Comparison of ENCODE assay signal across 8 cellular contexts in the genomic region with DNA sequence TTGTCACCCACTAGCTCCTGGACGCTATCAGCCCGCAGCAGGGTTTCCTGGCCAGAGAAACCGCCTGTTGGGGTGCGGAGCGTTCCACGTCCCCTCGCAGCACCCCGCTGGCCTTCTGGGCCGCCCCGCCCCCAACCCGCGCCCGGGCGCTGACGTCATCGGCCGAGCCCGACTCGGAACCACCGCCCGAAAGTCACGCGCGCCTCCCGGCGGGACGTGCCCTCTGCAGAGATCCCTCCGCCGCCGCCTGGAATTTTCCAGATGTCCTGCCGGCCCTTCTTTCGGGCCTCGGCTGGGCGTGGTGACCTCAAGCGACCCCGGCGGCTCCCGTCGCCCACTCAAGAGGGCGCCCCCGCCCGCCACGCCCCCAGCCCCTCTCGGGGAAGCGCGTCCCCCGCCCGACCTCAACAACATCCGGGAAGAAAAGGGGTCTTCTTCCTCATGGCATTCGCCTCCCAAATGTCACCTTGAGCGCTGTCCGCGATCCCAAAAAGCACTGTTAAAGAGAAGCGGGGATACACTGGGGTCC. TPM values are rescaled to one million over a fixed set of nuclear protein-coding genes. Genes with fewer than 3 reads are reported as not detected.
DNase-seq lines count a peak whose midpoint lies in the region; ATAC-seq, FAIRE-seq and TF ChIP-seq lines count a peak whose summit lies in the region.

No MANE protein-coding gene starts in this region.

- no peak for FAIRE-seq in HepG2 (lab: Jason Lieb, UNC)

- peak overlapping the region; percentile 100 for H3K27ac ChIP-seq in HepG2 (ENCODE audit: extremely low read length, insufficient read depth, low read length)

- peak overlapping the region; percentile 100 for H3K9ac ChIP-seq in HepG2 (ENCODE audit: insufficient read depth, low read depth, low read length)

- TF ChIP-seq RAD21 in HepG2 (CRISPR knock-in tag; IDR thresholded peaks at IDR 0.05) = peak; percentile 42; the same call in 1 of the 2 replicates

- peak; percentile 60 to 81; a peak in 3 of 4 replicates for TF ChIP-seq EP300 in HepG2 (IDR thresholded peaks at IDR 0.05; ENCODE audit: low read depth in 2 of 2, low read length in 2 of 2)
- no peak for TF ChIP-seq EP300 in HepG2 (CRISPR knock-in tag; IDR thresholded peaks at IDR 0.05; ENCODE audit: borderline replicate concordance)

- peak; percentile 28 for ATAC-seq in HG02763 (IDR thresholded peaks at IDR 0.05; ENCODE audit: unreplicated experiment)
- no peak for ATAC-seq in HepG2
- no peak for ATAC-seq in GM19351 (IDR thresholded peaks at IDR 0.05; ENCODE audit: unreplicated experiment)

- CTCF ChIA-PET in HepG2 (lab: Yijun Ruan, JAX; ENCODE audit: low intra/inter-chr PET ratio, low total read pairs) = no interaction called here

- DNase-seq in DMS79 treated with DMSO at 0.1 percent for 48 hours (lab: John Stamatoyannopoulos, UW) (peak; percentile 92), NCI-H510A (lab: John Stamatoyannopoulos, UW) (peak; percentile 97), dedifferentiated amniotic fluid mesenchymal stem cell (ENCODE audit: extremely low spot score) (peak; percentile 96), HepG2 (ENCODE audit: low spot score) (peak; percentile 93)
- peak; percentile 89 to 90 for DNase-seq in activated CD4-positive, alpha-beta T cell treated with anti-CD3 and anti-CD28 coated beads, Interleukin-2, amount 50 U/mL, for 4 hours
- peak; percentile 94 to 98 for DNase-seq in stimulated activated CD4-positive, alpha-beta T cell treated with anti-CD3 and anti-CD28 coated beads, Interleukin-2, amount 100 ng/mL, for 24 hours

- peak overlapping the region; percentile 99 for H3K4me2 ChIP-seq in HepG2 (ENCODE audit: low read depth, low read length)

- peaks cover 49% of the 10 kb centered on the region for H3K4me1 ChIP-seq in HepG2 (ENCODE audit: insufficient read depth, low read length)

- intact Hi-C loops in HepG2 (cut with micrococcal nuclease; ENCODE audit: unreplicated experiment) = loop anchor here (2.0 kb wide), 1 partner anchor 81 kb away; no protein-coding TSS in a partner anchor

- in situ Hi-C loops in HepG2 (cut with HindIII; ENCODE audit: extremely low pct_ligation_motif_present, low pct_unique_long_range_greater_than_20kb) = loop anchor here (5.0 kb wide), 1 partner anchor 75 kb away; a partner anchor contains a TSS

- TF ChIP-seq POLR2A in HepG2 (IDR thresholded peaks at IDR 0.05; ENCODE audit: insufficient read depth in 1 of 2, low read depth in 2 of 2, low read length in 2 of 2) = peak in 1 of 2 experiments; percentile 33; a peak in 1 of 4 replicates

- no peaks in the 10 kb centered on the region; a peak in 1 of 5 replicates for H3K27me3 ChIP-seq in HepG2 (ENCODE audit: control insufficient read depth in 1 of 2, insufficient read depth in 2 of 2, low read length in 2 of 2)

- no peak for TF ChIP-seq CTCF in HepG2 (CRISPR knock-in tag; IDR thresholded peaks at IDR 0.05)

- peak overlapping the region; percentile 91 to 94 (median 93) for H3K4me3 ChIP-seq in HepG2 (replicated peaks in 1 of 3; ENCODE audit: insufficient read depth in 1 of 3, low read depth in 2 of 3, low read length in 3 of 3)

- H3K9me3 ChIP-seq in HepG2 (ENCODE audit: low read length) = no peaks in the 10 kb centered on the region

- H3K36me3 ChIP-seq in HepG2 (replicated peaks in 1 of 2; ENCODE audit: control insufficient read depth in 1 of 2, insufficient read depth in 2 of 2, low read length in 2 of 2) = no peaks in the 10 kb centered on the region; a peak in 2 of 5 replicates

- no TSS peak for BruUV-seq in HepG2 (replicated peaks; lab: Mats Ljungman, UMichigan)

- no peak overlapping the region for H2AFZ ChIP-seq in HepG2 (ENCODE audit: low read length)

- POLR2A ChIA-PET in HepG2 (lab: Yijun Ruan, JAX) = interaction anchor here (0.7 to 17.8 kb wide), 48 partner anchors 10 to 644 kb away, joined by 3 to 952 read pairs (median 6); a partner anchor contains a TSS

- H3K79me2 ChIP-seq in HepG2 (ENCODE audit: insufficient read depth, low read length) = peaks cover 72% of the 10 kb centered on the region

- peaks cover 45% of the 10 kb centered on the region for H4K20me1 ChIP-seq in HepG2 (ENCODE audit: insufficient read depth, low read length)

- WGBS in HepG2 (ENCODE audit: low lambda C conversion rate) = 0% methylated on average over 12 of the region's 54 CpGs

RNA-seq across cellular contexts. Expression of a gene that starts 0.4 kb away (rescaled TPM):
- 10.5 and 20.5 TPM in 2 replicates for total RNA-seq in HepG2 (2016; rRNA removed; fragmentation: Illumina TruSeq; extraction: Trizol)
- total RNA-seq in HepG2 (2016; cell fraction: cytosol; rRNA removed; fragmentation: Illumina TruSeq; extraction: Trizol; ENCODE audit: low read depth) = 2.2 and 2.6 TPM in 2 replicates
- 8.4 and 21.3 TPM in 2 replicates for total RNA-seq in HepG2 (2016; cell fraction: insoluble cytoplasmic fraction; rRNA removed; fragmentation: Illumina TruSeq; extraction: Trizol)
- 7.8 and 8.3 TPM in 2 replicates for total RNA-seq in HepG2 (2016; cell fraction: membrane; rRNA removed; fragmentation: Illumina TruSeq; extraction: Trizol)
- 196 and 220 TPM in 2 replicates for total RNA-seq in HepG2 (2016; cell fraction: nucleus; rRNA removed; fragmentation: Illumina TruSeq; extraction: Trizol)
- 41.2 and 41.3 TPM in 2 replicates for polyA plus RNA-seq in HepG2 (2011; rRNA removed)
- polyA plus RNA-seq in HepG2 (2011; cell fraction: cytosol; rRNA removed) = 13.0 and 13.4 TPM in 2 replicates
- 222 and 327 TPM in 2 replicates for polyA plus RNA-seq in HepG2 (2011; cell fraction: nucleus; rRNA removed)
- 288 and 371 TPM in 2 replicates for polyA plus RNA-seq in HepG2 (2012)
- 3.6 and 4.3 TPM in 2 replicates for polyA plus RNA-seq in HepG2 (2016; cell fraction: cytosol; fragmentation: Illumina TruSeq; extraction: Trizol; ENCODE audit: low read depth)
- polyA plus RNA-seq in HepG2 (2016; cell fraction: insoluble cytoplasmic fraction; fragmentation: Illumina TruSeq; extraction: Trizol; ENCODE audit: low read depth) = 54.0 and 61.1 TPM in 2 replicates
- polyA plus RNA-seq in HepG2 (2016; cell fraction: membrane; fragmentation: Illumina TruSeq; extraction: Trizol; ENCODE audit: low read depth) = 47.1 and 54.4 TPM in 2 replicates
- polyA plus RNA-seq in HepG2 (2016; cell fraction: nucleus; fragmentation: Illumina TruSeq; extraction: Trizol; ENCODE audit: insufficient read depth, low read depth) = 577 and 628 TPM in 2 replicates
- 64.6 and 225 TPM in 2 replicates for polyA minus RNA-seq in HepG2 (2011; rRNA and poly(A)+ RNA removed; ENCODE audit: low replicate concordance)
- 17.3 and 20.2 TPM in 2 replicates for polyA minus RNA-seq in HepG2 (2011; cell fraction: cytosol; rRNA and poly(A)+ RNA removed)
- polyA minus RNA-seq in HepG2 (2011; cell fraction: nucleus; rRNA and poly(A)+ RNA removed) = 1,479 and 1,737 TPM in 2 replicates

RNA-seq across cellular contexts. Expression of a gene that starts 35.7 kb away (rescaled TPM):
- total RNA-seq in HepG2 (2016; rRNA removed; fragmentation: Illumina TruSeq; extraction: Trizol) = 18.0 and 20.6 TPM in 2 replicates
- 2.2 and 2.9 TPM in 2 replicates for total RNA-seq in HepG2 (2016; cell fraction: cytosol; rRNA removed; fragmentation: Illumina TruSeq; extraction: Trizol; ENCODE audit: low read depth)
- total RNA-seq in HepG2 (2016; cell fraction: insoluble cytoplasmic fraction; rRNA removed; fragmentation: Illumina TruSeq; extraction: Trizol) = 17.5 and 22.6 TPM in 2 replicates
- total RNA-seq in HepG2 (2016; cell fraction: membrane; rRNA removed; fragmentation: Illumina TruSeq; extraction: Trizol) = 5.3 and 6.3 TPM in 2 replicates
- 12.4 and 14.6 TPM in 2 replicates for total RNA-seq in HepG2 (2016; cell fraction: nucleus; rRNA removed; fragmentation: Illumina TruSeq; extraction: Trizol)
- 5.8 and 9.4 TPM in 2 replicates for polyA plus RNA-seq in HepG2 (2011; rRNA removed)
- 5.9 and 6.7 TPM in 2 replicates for polyA plus RNA-seq in HepG2 (2011; cell fraction: cytosol; rRNA removed)
- 26.7 and 32.6 TPM in 2 replicates for polyA plus RNA-seq in HepG2 (2011; cell fraction: nucleus; rRNA removed)
- polyA plus RNA-seq in HepG2 (2012) = 3.5 and 5.2 TPM in 2 replicates
- polyA plus RNA-seq in HepG2 (2016; cell fraction: cytosol; fragmentation: Illumina TruSeq; extraction: Trizol; ENCODE audit: low read depth) = 2.5 and 2.6 TPM in 2 replicates
- polyA plus RNA-seq in HepG2 (2016; cell fraction: insoluble cytoplasmic fraction; fragmentation: Illumina TruSeq; extraction: Trizol; ENCODE audit: low read depth) = 13.5 and 17.1 TPM in 2 replicates
- 2.8 and 3.8 TPM in 2 replicates for polyA plus RNA-seq in HepG2 (2016; cell fraction: membrane; fragmentation: Illumina TruSeq; extraction: Trizol; ENCODE audit: low read depth)
- 21.4 and 24.7 TPM in 2 replicates for polyA plus RNA-seq in HepG2 (2016; cell fraction: nucleus; fragmentation: Illumina TruSeq; extraction: Trizol; ENCODE audit: insufficient read depth, low read depth)
- polyA minus RNA-seq in HepG2 (2011; rRNA and poly(A)+ RNA removed; ENCODE audit: low replicate concordance) = 22.3 and 24.3 TPM in 2 replicates
- 5.4 and 6.2 TPM in 2 replicates for polyA minus RNA-seq in HepG2 (2011; cell fraction: cytosol; rRNA and poly(A)+ RNA removed)
- polyA minus RNA-seq in HepG2 (2011; cell fraction: nucleus; rRNA and poly(A)+ RNA removed) = 6.2 and 11.8 TPM in 2 replicates

RNA-seq across cellular contexts. Expression of a gene that starts 39.7 kb away (rescaled TPM):
- 2.1 and 3.4 TPM in 2 replicates for total RNA-seq in HepG2 (2016; rRNA removed; fragmentation: Illumina TruSeq; extraction: Trizol)
- total RNA-seq in HepG2 (2016; cell fraction: cytosol; rRNA removed; fragmentation: Illumina TruSeq; extraction: Trizol; ENCODE audit: low read depth) = 0.79 and 1.0 TPM in 2 replicates
- 1.9 TPM in 2 replicates for total RNA-seq in HepG2 (2016; cell fraction: insoluble cytoplasmic fraction; rRNA removed; fragmentation: Illumina TruSeq; extraction: Trizol)
- 1.5 and 2.2 TPM in 2 replicates for total RNA-seq in HepG2 (2016; cell fraction: membrane; rRNA removed; fragmentation: Illumina TruSeq; extraction: Trizol)
- total RNA-seq in HepG2 (2016; cell fraction: nucleus; rRNA removed; fragmentation: Illumina TruSeq; extraction: Trizol) = 1.3 and 3.5 TPM in 2 replicates
- polyA plus RNA-seq in HepG2 (2011; rRNA removed) = 1.2 and 1.9 TPM in 2 replicates
- 0.95 and 0.99 TPM in 2 replicates for polyA plus RNA-seq in HepG2 (2011; cell fraction: cytosol; rRNA removed)
- 5.9 and 6.0 TPM in 2 replicates for polyA plus RNA-seq in HepG2 (2011; cell fraction: nucleus; rRNA removed)
- 2.0 and 4.1 TPM in 2 replicates for polyA plus RNA-seq in HepG2 (2012)
- polyA plus RNA-seq in HepG2 (2016; cell fraction: cytosol; fragmentation: Illumina TruSeq; extraction: Trizol; ENCODE audit: low read depth) = 0.45 and 0.70 TPM in 2 replicates
- 1.3 and 1.6 TPM in 2 replicates for polyA plus RNA-seq in HepG2 (2016; cell fraction: insoluble cytoplasmic fraction; fragmentation: Illumina TruSeq; extraction: Trizol; ENCODE audit: low read depth)
- 1.4 and 1.5 TPM in 2 replicates for polyA plus RNA-seq in HepG2 (2016; cell fraction: membrane; fragmentation: Illumina TruSeq; extraction: Trizol; ENCODE audit: low read depth)
- 5.6 and 8.8 TPM in 2 replicates for polyA plus RNA-seq in HepG2 (2016; cell fraction: nucleus; fragmentation: Illumina TruSeq; extraction: Trizol; ENCODE audit: insufficient read depth, low read depth)
- polyA minus RNA-seq in HepG2 (2011; rRNA and poly(A)+ RNA removed; ENCODE audit: low replicate concordance) = 1.9 and 7.2 TPM in 2 replicates
- polyA minus RNA-seq in HepG2 (2011; cell fraction: cytosol; rRNA and poly(A)+ RNA removed) = 1.4 and 2.5 TPM in 2 replicates
- 1.4 and 2.4 TPM in 2 replicates for polyA minus RNA-seq in HepG2 (2011; cell fraction: nucleus; rRNA and poly(A)+ RNA removed)
